Comparison of ENCODE assay signal across 15 cellular contexts in the genomic region with DNA sequence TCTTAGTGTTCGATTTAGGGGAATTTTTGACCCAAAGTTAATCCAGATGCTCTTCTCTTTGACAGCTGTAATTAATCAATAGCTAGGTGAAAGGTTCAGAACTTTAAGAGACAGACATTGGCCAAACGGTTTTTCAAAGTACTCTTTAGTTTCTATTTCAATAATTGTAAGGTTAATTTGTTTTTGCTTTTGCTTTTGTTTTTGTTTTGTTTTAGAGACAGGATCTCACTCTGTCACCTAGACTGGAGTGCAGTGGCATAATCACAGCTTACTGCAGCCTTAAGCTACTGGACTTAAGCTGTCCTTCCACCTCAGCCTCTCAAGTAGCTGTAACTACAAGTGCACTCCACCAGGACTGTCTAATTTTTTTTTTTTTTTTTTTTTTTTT. TPM values are rescaled to one million over a fixed set of nuclear protein-coding genes. Genes with fewer than 3 reads are reported as not detected.
DNase-seq lines count a peak whose midpoint lies in the region; ATAC-seq and TF ChIP-seq lines count a peak whose summit lies in the region.
"Had no signal": no experiment of that assay in that cellular context is flagged by ENCODE, and none has a peak within 500 bp of the region (broad histone marks: within the 10 kb centered on the region; RNA-seq: fewer than 3 reads in every experiment).

No MANE protein-coding gene starts in this region.

- no peaks in the 10 kb centered on the region for H3K27me3 Mint-ChIP-seq in activated T-cell treated with anti-CD3 and anti-CD28 coated beads, Interleukin-2, amount 50 U/mL, for 72 hours (ENCODE audit: low read depth)
- H3K27me3 Mint-ChIP-seq: activated naive CD8-positive, alpha-beta T cell had no signal

- TF ChIP-seq CTCF in GM12865 (IDR thresholded peaks at IDR 0.05; ENCODE audit: insufficient read depth, low read depth, low read length, missing control alignments): no peak

- DNase-seq in GM12865 (ENCODE audit: low read depth) (peak; percentile 68), NCI-H1417 treated with DMSO at 0.1 percent for 48 hours (lab: John Stamatoyannopoulos, UW) (no peak), amygdala (lab: John Stamatoyannopoulos, UW) (no peak)
- no peak for DNase-seq in activated T-cell treated with anti-CD3 and anti-CD28 coated beads, Interleukin-2, amount 50 U/mL, for 72 hours
- no peak for DNase-seq in stimulated activated CD4-positive, alpha-beta T cell treated with anti-CD3 and anti-CD28 coated beads, Interleukin-1b, Interleukin-23, amount 100 ng/mL, for 48 hours
- DNase-seq: effector CD4-positive, alpha-beta T cell; mucosa of descending colon; NCI-H1436 treated with DMSO at 0.1 percent for 48 hours had no signal

- H3K4me3 ChIP-seq in GM12865 (ENCODE audit: low read depth, low read length): peak overlapping the region; percentile 12; the same call in 1 of the 2 replicates
- H3K4me3 ChIP-seq: hepatocyte, mucosa of descending colon, skin epidermis had no signal

- no peak overlapping the region for H3K27ac Mint-ChIP-seq in activated T-cell treated with anti-CD3 and anti-CD28 coated beads, Interleukin-2, amount 50 U/mL, for 72 hours
- H3K27ac Mint-ChIP-seq: activated naive CD8-positive, alpha-beta T cell; CD14-positive monocyte had no signal

- H3K36me3 Mint-ChIP-seq in activated T-cell treated with anti-CD3 and anti-CD28 coated beads, Interleukin-2, amount 50 U/mL, for 72 hours (ENCODE audit: insufficient read depth in 2 of 2): no peaks in the 10 kb centered on the region
- H3K36me3 Mint-ChIP-seq: activated naive CD8-positive, alpha-beta T cell; CD14-positive monocyte had no signal

- ATAC-seq in GM19324 (IDR thresholded peaks at IDR 0.05; ENCODE audit: low FRiP score, unreplicated experiment): peak; percentile 75
- peak; percentile 66 for ATAC-seq in HG02759 (IDR thresholded peaks at IDR 0.05; ENCODE audit: unreplicated experiment)
- ATAC-seq in HG03521 (IDR thresholded peaks at IDR 0.05; ENCODE audit: unreplicated experiment): peak; percentile 69
- no peak for ATAC-seq in activated T-cell treated with anti-CD3 and anti-CD28 coated beads, Interleukin-2, amount 50 U/mL, for 72 hours (replicated peaks in 1 of 2)
- ATAC-seq: mucosa of descending colon had no signal

- H3K4me1 Mint-ChIP-seq in activated T-cell treated with anti-CD3 and anti-CD28 coated beads, Interleukin-2, amount 50 U/mL, for 72 hours (ENCODE audit: low read depth): peaks cover 7% of the 10 kb centered on the region

- peak overlapping the region in 1 of 2 donors; percentile 6 for H3K4me3 Mint-ChIP-seq in activated T-cell treated with anti-CD3 and anti-CD28 coated beads, Interleukin-2, amount 50 U/mL, for 72 hours
- H3K4me3 Mint-ChIP-seq: activated naive CD8-positive, alpha-beta T cell; CD14-positive monocyte had no signal

- H3K9me3 Mint-ChIP-seq in activated T-cell treated with anti-CD3 and anti-CD28 coated beads, Interleukin-2, amount 50 U/mL, for 72 hours: no peaks in the 10 kb centered on the region

RNA-seq across cellular contexts. Expression of gene SP4, which starts 44.1 kb away (rescaled TPM):
- 10 to 100 TPM; 21.5 to 23.7 TPM for total RNA-seq in activated T-cell treated with anti-CD3 and anti-CD28 coated beads, Interleukin-2, amount 50 U/mL, for 72 hours

Comparison
In these comparisons a context has a peak if more than half of its experiments do, and no peak if none do; other contexts are left out.
1. ATAC-seq: peak in GM19324 (single experiment), HG02759 (single experiment) and HG03521 (single experiment); none in activated T-cell treated with anti-CD3 and anti-CD28 coated beads, Interleukin-2, amount 50 U/mL, for 72 hours (0 of 2).